Comparison of ENCODE assay signal across 1 cellular context in the genomic region with DNA sequence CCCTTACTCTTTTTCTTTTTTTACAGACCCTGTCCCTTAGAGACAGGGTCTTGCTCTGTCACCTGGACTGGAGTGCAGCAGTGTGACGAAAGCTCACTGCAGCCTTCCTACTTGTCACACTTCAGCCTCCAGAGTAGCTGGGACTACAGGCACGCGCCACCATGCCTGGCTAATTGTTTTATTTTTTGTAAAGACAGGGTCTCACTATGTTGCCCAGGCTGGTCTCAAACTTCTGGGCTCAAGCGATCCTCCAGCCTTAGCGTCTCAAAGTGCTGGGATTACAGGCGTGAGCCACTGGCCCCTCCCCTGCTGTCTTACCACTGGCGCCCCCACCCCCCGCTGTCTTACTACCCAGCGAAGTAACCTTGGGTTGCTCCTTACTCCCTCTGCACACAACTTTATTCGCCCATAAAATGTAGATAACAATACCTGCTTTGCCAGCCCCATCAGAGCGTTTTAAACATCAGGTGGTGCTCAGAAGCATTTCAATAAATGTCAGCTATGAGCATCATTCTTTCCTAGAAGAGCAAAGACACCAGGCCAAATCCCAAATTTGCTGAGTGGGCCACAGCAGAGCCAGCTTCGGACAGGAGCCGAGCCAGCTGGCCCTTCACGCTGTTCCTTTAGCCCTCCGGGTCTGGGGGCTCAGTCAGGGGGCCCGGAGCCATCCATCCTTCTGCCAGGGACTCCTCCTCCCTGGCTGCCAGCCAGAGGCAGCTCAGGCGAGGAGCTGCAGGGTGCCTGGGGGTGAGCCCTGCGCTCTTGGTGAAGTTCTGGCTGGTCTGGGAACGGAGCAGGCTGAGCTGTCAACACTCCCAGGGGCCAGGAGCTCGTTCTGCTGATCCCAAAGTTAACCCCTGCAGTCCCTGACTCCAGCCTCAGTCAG.
A peak's percentile ranks its signal among the peaks of the same experiment; 100 is the strongest.
TF ChIP-seq lines count a peak whose summit lies in the region.

No MANE protein-coding gene starts in this region.

TF ChIP-seq in HEK293, 187 proteins besides CTCF, POLR2A, EP300 and RAD21 (continued from another document):
- TF ChIP-seq, protein P1, sequence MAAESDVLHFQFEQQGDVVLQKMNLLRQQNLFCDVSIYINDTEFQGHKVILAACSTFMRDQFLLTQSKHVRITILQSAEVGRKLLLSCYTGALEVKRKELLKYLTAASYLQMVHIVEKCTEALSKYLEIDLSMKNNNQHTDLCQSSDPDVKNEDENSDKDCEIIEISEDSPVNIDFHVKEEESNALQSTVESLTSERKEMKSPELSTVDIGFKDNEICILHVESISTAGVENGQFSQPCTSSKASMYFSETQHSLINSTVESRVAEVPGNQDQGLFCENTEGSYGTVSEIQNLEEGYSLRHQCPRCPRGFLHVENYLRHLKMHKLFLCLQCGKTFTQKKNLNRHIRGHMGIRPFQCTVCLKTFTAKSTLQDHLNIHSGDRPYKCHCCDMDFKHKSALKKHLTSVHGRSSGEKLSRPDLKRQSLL (tag by site-specific recombination; IDR thresholded peaks at IDR 0.05) = no peak
- TF ChIP-seq ZNF19 (tag by site-specific recombination; IDR thresholded peaks at IDR 0.05; ENCODE audit: low read depth) (no peak), GLIS1 (tag by site-specific recombination; IDR thresholded peaks at IDR 0.05) (peak; percentile 65), EGR2 (tag by site-specific recombination; IDR thresholded peaks at IDR 0.05; ENCODE audit: low read depth) (no peak), ZNF121 (tag by site-specific recombination; IDR thresholded peaks at IDR 0.05) (peak; percentile 99), ZNF174 (tag by site-specific recombination; IDR thresholded peaks at IDR 0.05) (no peak), MZF1 (tag by site-specific recombination; IDR thresholded peaks at IDR 0.05; ENCODE audit: borderline replicate concordance) (no peak), ZNF211 (tag by site-specific recombination; IDR thresholded peaks at IDR 0.05; ENCODE audit: low read depth) (no peak), ZNF175 (tag by site-specific recombination; IDR thresholded peaks at IDR 0.05) (no peak), ZNF324 (tag by site-specific recombination; IDR thresholded peaks at IDR 0.05) (no peak), ZNF202 (tag by site-specific recombination; IDR thresholded peaks at IDR 0.05; ENCODE audit: borderline replicate concordance) (no peak), ZNF830 (tag by site-specific recombination; IDR thresholded peaks at IDR 0.05; ENCODE audit: low read depth) (no peak), ZNF624 (tag by site-specific recombination; IDR thresholded peaks at IDR 0.05) (no peak), WT1 (tag by site-specific recombination; IDR thresholded peaks at IDR 0.05) (no peak), ZNF404 (tag by site-specific recombination; IDR thresholded peaks at IDR 0.05) (no peak), FEZF1 (tag by site-specific recombination; IDR thresholded peaks at IDR 0.05) (peak; percentile 52; the same call in 1 of the 2 replicates), ZSCAN30 (tag by site-specific recombination; IDR thresholded peaks at IDR 0.05) (peak; percentile 74), ZNF354C (tag by site-specific recombination; IDR thresholded peaks at IDR 0.05; ENCODE audit: borderline replicate concordance, low read depth) (no peak), KLF10 (tag by site-specific recombination; IDR thresholded peaks at IDR 0.05) (no peak), ZNF654 (tag by site-specific recombination; IDR thresholded peaks at IDR 0.05; ENCODE audit: low read depth) (no peak), ZNF10 (tag by site-specific recombination; IDR thresholded peaks at IDR 0.05) (no peak)
- TF ChIP-seq, protein P2, sequence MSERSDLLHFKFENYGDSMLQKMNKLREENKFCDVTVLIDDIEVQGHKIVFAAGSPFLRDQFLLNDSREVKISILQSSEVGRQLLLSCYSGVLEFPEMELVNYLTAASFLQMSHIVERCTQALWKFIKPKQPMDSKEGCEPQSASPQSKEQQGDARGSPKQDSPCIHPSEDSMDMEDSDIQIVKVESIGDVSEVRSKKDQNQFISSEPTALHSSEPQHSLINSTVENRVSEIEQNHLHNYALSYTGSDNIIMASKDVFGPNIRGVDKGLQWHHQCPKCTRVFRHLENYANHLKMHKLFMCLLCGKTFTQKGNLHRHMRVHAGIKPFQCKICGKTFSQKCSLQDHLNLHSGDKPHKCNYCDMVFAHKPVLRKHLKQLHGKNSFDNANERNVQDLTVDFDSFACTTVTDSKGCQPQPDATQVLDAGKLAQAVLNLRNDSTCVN (tag by site-specific recombination; optimal IDR thresholded peaks at IDR 0.05) = no peak
- TF ChIP-seq, protein P3, sequence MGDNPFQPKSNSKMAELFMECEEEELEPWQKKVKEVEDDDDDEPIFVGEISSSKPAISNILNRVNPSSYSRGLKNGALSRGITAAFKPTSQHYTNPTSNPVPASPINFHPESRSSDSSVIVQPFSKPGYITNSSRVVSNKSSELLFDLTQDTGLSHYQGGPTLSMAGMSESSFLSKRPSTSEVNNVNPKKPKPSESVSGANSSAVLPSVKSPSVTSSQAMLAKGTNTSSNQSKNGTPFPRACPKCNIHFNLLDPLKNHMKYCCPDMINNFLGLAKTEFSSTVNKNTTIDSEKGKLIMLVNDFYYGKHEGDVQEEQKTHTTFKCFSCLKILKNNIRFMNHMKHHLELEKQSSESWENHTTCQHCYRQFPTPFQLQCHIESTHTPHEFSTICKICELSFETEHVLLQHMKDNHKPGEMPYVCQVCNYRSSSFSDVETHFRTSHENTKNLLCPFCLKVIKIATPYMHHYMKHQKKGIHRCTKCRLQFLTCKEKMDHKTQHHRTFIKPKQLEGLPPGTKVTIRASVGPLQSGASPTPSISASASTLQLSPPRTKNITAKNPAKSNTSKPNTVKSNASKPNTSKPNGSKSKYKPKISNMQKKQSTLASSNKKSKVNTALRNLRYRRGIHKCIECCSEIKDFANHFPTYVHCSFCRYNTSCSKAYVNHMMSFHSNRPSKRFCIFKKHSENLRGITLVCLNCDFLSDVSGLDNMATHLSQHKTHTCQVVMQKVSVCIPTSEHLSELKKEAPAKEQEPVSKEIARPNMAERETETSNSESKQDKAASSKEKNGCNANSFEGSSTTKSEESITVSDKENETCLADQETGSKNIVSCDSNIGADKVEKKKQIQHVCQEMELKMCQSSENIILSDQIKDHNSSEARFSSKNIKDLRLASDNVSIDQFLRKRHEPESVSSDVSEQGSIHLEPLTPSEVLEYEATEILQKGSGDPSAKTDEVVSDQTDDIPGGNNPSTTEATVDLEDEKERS (tag by site-specific recombination; IDR thresholded peaks at IDR 0.05) = no peak
- TF ChIP-seq, protein P4, sequence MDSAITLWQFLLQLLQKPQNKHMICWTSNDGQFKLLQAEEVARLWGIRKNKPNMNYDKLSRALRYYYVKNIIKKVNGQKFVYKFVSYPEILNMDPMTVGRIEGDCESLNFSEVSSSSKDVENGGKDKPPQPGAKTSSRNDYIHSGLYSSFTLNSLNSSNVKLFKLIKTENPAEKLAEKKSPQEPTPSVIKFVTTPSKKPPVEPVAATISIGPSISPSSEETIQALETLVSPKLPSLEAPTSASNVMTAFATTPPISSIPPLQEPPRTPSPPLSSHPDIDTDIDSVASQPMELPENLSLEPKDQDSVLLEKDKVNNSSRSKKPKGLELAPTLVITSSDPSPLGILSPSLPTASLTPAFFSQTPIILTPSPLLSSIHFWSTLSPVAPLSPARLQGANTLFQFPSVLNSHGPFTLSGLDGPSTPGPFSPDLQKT (IDR thresholded peaks at IDR 0.05; ENCODE audit: borderline replicate concordance, low read depth, low read length) = no peak
- TF ChIP-seq, protein P5, sequence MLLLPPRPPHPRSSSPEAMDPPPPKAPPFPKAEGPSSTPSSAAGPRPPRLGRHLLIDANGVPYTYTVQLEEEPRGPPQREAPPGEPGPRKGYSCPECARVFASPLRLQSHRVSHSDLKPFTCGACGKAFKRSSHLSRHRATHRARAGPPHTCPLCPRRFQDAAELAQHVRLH (tag by site-specific recombination; IDR thresholded peaks at IDR 0.05) = peak; percentile 58; the same call in 1 of the 2 replicates
